In the genomic region with DNA sequence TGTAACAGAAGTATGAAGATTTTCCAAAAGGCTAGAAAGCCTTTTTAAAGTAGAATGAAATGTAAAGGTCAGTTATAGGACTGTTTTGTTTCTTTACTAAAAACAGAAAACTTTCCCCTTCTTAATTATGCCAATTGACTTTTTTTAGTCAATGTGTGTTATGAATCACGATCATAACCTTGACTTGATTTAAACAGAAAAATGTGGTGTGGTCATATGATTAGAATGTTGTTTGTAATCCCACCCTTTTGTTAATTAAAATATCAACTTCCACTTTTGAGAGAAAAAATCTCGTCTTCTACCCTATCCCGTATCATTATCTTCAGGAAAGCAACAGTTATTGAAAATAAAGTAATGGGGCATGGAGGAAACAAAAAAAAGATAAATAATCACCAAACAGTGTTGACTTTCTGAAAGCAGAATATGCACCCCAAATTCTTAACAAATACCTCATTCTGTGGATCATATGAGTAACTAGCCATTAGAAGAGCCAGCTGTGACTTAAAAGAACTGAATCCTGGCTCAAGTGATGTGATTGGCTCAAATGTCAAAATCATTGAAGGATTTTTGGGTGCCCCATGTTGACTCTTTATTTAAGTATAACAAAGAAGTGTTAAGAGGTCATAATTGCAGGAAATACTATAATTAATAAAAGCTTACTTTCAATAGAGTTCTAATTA, we compare ENCODE assay signal across 1 cellular context.
TF ChIP-seq lines count a peak whose summit lies in the region.

No MANE protein-coding gene starts in this region.

TF ChIP-seq in IMR-90, 13 proteins besides CTCF, POLR2A, EP300 and RAD21:
- no peak for TF ChIP-seq MXI1 (IDR thresholded peaks at IDR 0.05; ENCODE audit: borderline replicate concordance, low read depth, low read length)
- no peak for TF ChIP-seq BHLHE40 (IDR thresholded peaks at IDR 0.05; ENCODE audit: low read depth, low read length)
- TF ChIP-seq, protein P1, sequence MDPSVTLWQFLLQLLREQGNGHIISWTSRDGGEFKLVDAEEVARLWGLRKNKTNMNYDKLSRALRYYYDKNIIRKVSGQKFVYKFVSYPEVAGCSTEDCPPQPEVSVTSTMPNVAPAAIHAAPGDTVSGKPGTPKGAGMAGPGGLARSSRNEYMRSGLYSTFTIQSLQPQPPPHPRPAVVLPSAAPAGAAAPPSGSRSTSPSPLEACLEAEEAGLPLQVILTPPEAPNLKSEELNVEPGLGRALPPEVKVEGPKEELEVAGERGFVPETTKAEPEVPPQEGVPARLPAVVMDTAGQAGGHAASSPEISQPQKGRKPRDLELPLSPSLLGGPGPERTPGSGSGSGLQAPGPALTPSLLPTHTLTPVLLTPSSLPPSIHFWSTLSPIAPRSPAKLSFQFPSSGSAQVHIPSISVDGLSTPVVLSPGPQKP (IDR thresholded peaks at IDR 0.05; ENCODE audit: borderline replicate concordance, low read depth, low read length), result no peak
- TF ChIP-seq MAZ (IDR thresholded peaks at IDR 0.05; ENCODE audit: borderline replicate concordance, low read depth, low read length), result no peak
- no peak for TF ChIP-seq CEBPB (IDR thresholded peaks at IDR 0.05; ENCODE audit: low read depth, low read length)
- no peak for TF ChIP-seq SMC3 (IDR thresholded peaks at IDR 0.05; ENCODE audit: low read depth, low read length)
- no peak for TF ChIP-seq NFE2L2 (IDR thresholded peaks at IDR 0.05; ENCODE audit: low read depth, low read length)
- no peak for TF ChIP-seq MAFK (IDR thresholded peaks at IDR 0.05; ENCODE audit: low read depth, low read length)
- TF ChIP-seq CHD1 (IDR thresholded peaks at IDR 0.05; ENCODE audit: low read depth, low read length), result no peak
- TF ChIP-seq FOS (IDR thresholded peaks at IDR 0.05; ENCODE audit: low read depth, low read length), result no peak
- no peak for TF ChIP-seq RCOR1 (IDR thresholded peaks at IDR 0.05; ENCODE audit: insufficient replicate concordance, low read length)
- TF ChIP-seq, protein P2, sequence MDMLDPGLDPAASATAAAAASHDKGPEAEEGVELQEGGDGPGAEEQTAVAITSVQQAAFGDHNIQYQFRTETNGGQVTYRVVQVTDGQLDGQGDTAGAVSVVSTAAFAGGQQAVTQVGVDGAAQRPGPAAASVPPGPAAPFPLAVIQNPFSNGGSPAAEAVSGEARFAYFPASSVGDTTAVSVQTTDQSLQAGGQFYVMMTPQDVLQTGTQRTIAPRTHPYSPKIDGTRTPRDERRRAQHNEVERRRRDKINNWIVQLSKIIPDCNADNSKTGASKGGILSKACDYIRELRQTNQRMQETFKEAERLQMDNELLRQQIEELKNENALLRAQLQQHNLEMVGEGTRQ (IDR thresholded peaks at IDR 0.05; ENCODE audit: low read depth, low read length), result no peak
- no peak for TF ChIP-seq RFX5 (IDR thresholded peaks at IDR 0.05; ENCODE audit: low read depth, low read length)
